In genomic region chr20:17628101-17628841, GRCh38 we compare ENCODE assay signal across 17 cellular contexts. TPM values are rescaled to one million over a fixed set of nuclear protein-coding genes. Genes with fewer than 3 reads are reported as not detected.
A peak's percentile ranks its signal among the peaks of the same experiment; 100 is the strongest.
DNase-seq lines count a peak whose midpoint lies in the region; ATAC-seq and TF ChIP-seq lines count a peak whose summit lies in the region.
"Had no signal": no experiment of that assay in that cellular context is flagged by ENCODE, and none has a peak within 500 bp of the region (broad histone marks: within the 10 kb centered on the region; RNA-seq: fewer than 3 reads in every experiment).

No MANE protein-coding gene starts in this region.

- no peak overlapping the region for H3K4me3 Mint-ChIP-seq in Caco-2 (ENCODE audit: unreplicated experiment)
- no peak overlapping the region for H3K4me3 Mint-ChIP-seq in T-helper 17 cell

- H3K27me3 Mint-ChIP-seq in Caco-2 (ENCODE audit: insufficient read depth, unreplicated experiment) (no peaks in the 10 kb centered on the region), T-helper 17 cell (no peaks in the 10 kb centered on the region)

- CTCF ChIA-PET in Caco-2 (lab: Charles Lee): interaction anchor here (0.5 kb wide), 1 partner anchor 20 kb away, joined by 3 read pairs; no protein-coding TSS in a partner anchor

- no CpG with 5 or more reads among the region's 18 CpGs for WGBS in neuronal stem cell (ENCODE audit: extremely low coverage in 2 of 2, insufficient read length in 2 of 2, insufficient replicate concordance in 1 of 2), 2 donors

- no peak overlapping the region for H2BK15ac ChIP-seq in neuronal stem cell (ENCODE audit: low read length)

- H3K4me1 Mint-ChIP-seq in Caco-2 (ENCODE audit: low read depth, unreplicated experiment) (no peaks in the 10 kb centered on the region), T-helper 17 cell (peaks cover 10% of the 10 kb centered on the region)

- H3K27me3 ChIP-seq in Caco-2 (replicated peaks; ENCODE audit: control insufficient read depth, insufficient read depth, low read length) (no peaks in the 10 kb centered on the region), neuronal stem cell (ENCODE audit: control insufficient read depth in 3 of 3, insufficient read depth in 3 of 3, low read depth in 1 of 3, low read length in 3 of 3) (no peaks in the 10 kb centered on the region)

- no TSS peak for BruUV-seq in Caco-2 (replicated peaks; lab: Mats Ljungman, UMichigan)

- H2AFZ ChIP-seq in neuronal stem cell (ENCODE audit: low read length): no peak overlapping the region

- no peak for TF ChIP-seq CTCF in Caco-2 (IDR thresholded peaks at IDR 0.05; ENCODE audit: insufficient read depth in 1 of 2, low read depth in 1 of 2, low read length in 1 of 2, severe bottlenecking in 1 of 2, unreplicated experiment in 1 of 2)

- H4K8ac ChIP-seq in neuronal stem cell (ENCODE audit: low read depth, low read length): no peak overlapping the region

- H3K27ac Mint-ChIP-seq in Caco-2 (ENCODE audit: unreplicated experiment) (peak overlapping the region; percentile 77), T-helper 17 cell (peak overlapping the region; percentile 78)

- H3K4me3 ChIP-seq in Caco-2 (ENCODE audit: low read depth, low read length): no peak overlapping the region
- no peak overlapping the region for H3K4me3 ChIP-seq in neuronal stem cell (ENCODE audit: low read length in 2 of 2)
- H3K4me3 ChIP-seq: prostate gland had no signal

- H3K18ac ChIP-seq in neuronal stem cell (ENCODE audit: low read length): peak overlapping the region; percentile 35

- ATAC-seq in T-helper 17 cell (no peak), left cardiac atrium (no peak), GM21447 (IDR thresholded peaks at IDR 0.05; ENCODE audit: unreplicated experiment) (no peak), HG03571 (IDR thresholded peaks at IDR 0.05; ENCODE audit: unreplicated experiment) (no peak), GM21390 (IDR thresholded peaks at IDR 0.05; ENCODE audit: unreplicated experiment) (no peak)
- ATAC-seq in activated CD4-positive, CD25-positive, alpha-beta regulatory T cell treated with anti-CD3 and anti-CD28 coated beads, Interleukin-2, amount 50 U/mL, for 24 hours: no peak

- POLR2A ChIA-PET in Caco-2 (lab: Charles Lee): no interaction called here

- intact Hi-C loops in Caco-2 (cut with micrococcal nuclease; ENCODE audit: unreplicated experiment): no loop called here
- intact Hi-C loops in left cardiac atrium (cut with DNase I): no loop called here

- H3K9ac ChIP-seq in neuronal stem cell (ENCODE audit: low read depth, low read length, poor library complexity): no peak overlapping the region
- H3K9ac ChIP-seq: SK-N-SH had no signal

- H3K36me3 Mint-ChIP-seq in Caco-2 (ENCODE audit: insufficient read depth, unreplicated experiment) (peaks cover 100% of the 10 kb centered on the region), T-helper 17 cell (ENCODE audit: low read depth) (peaks cover 9% of the 10 kb centered on the region)

- H4K91ac ChIP-seq in neuronal stem cell (ENCODE audit: low read depth, low read length, poor library complexity): no peak overlapping the region

- H3K4me1 ChIP-seq in Caco-2 (no peaks in the 10 kb centered on the region), neuronal stem cell (ENCODE audit: control insufficient read depth in 2 of 2, insufficient read depth in 1 of 2, low read depth in 1 of 2, low read length in 2 of 2) (peaks cover 0 to 3% of the 10 kb centered on the region in 2 donors)
- H3K4me1 ChIP-seq: prostate gland had no signal

- H3K27ac ChIP-seq in neuronal stem cell (replicated peaks; ENCODE audit: low read length): no peak overlapping the region
- H3K27ac ChIP-seq: C4-2B had no signal

- H3K9me3 ChIP-seq in Caco-2 (no peaks in the 10 kb centered on the region), T-helper 17 cell (ENCODE audit: control insufficient read depth, low read length, poor library complexity, severe bottlenecking) (no peaks in the 10 kb centered on the region), neuronal stem cell (replicated peaks in 1 of 2; ENCODE audit: control insufficient read depth in 2 of 2, insufficient read depth in 1 of 2, low read depth in 1 of 2, low read length in 2 of 2) (no peaks in the 10 kb centered on the region)
- H3K9me3 ChIP-seq: prostate gland, SK-N-SH had no signal

- H3K9me3 Mint-ChIP-seq in Caco-2 (ENCODE audit: unreplicated experiment): no peaks in the 10 kb centered on the region

- H2AK5ac ChIP-seq in neuronal stem cell (ENCODE audit: low read depth, low read length): no peak overlapping the region

- no peak overlapping the region for H3K23ac ChIP-seq in neuronal stem cell (ENCODE audit: low read depth, low read length, poor library complexity)

- peaks cover 30% of the 10 kb centered on the region for H3K36me3 ChIP-seq in Caco-2 (ENCODE audit: control insufficient read depth, insufficient read depth, low read length)
- H3K36me3 ChIP-seq in neuronal stem cell (replicated peaks in 1 of 2; ENCODE audit: control insufficient read depth in 2 of 2, insufficient read depth in 2 of 2, low read length in 2 of 2): peaks cover 25 to 32% of the 10 kb centered on the region in 2 donors

- H2BK5ac ChIP-seq in neuronal stem cell (ENCODE audit: low read length): no peak overlapping the region

- DNase-seq in Caco-2 (no peak), T-helper 17 cell (no peak), left cardiac atrium (peak; percentile 14), neuronal stem cell (ENCODE audit: low spot score) (no peak)
- DNase-seq: activated gamma-delta T cell treated with Interleukin-2 at 50 U/mL for 16 hours; effector CD4-positive, alpha-beta T cell; EL; NCI-H1436; NCI-H226; SK-N-SH; substantia nigra had no signal

- peaks cover 3% of the 10 kb centered on the region for H3K79me1 ChIP-seq in neuronal stem cell (ENCODE audit: low read depth, low read length)

- H2BK120ac ChIP-seq in neuronal stem cell (ENCODE audit: low read depth, low read length): peak overlapping the region; percentile 50

- no peak overlapping the region for H3K4me2 ChIP-seq in neuronal stem cell (ENCODE audit: insufficient read depth, low read length, poor library complexity, severe bottlenecking)
- H3K4me2 ChIP-seq: SK-N-SH had no signal

- no peak overlapping the region for H2BK12ac ChIP-seq in neuronal stem cell (ENCODE audit: low read length)

- no peak overlapping the region for H3K4ac ChIP-seq in neuronal stem cell (ENCODE audit: low read length)

- no peak overlapping the region for H3K14ac ChIP-seq in neuronal stem cell (ENCODE audit: low read length)

RNA-seq across cellular contexts. Expression of gene RRBP1, which starts 53.8 kb away (rescaled TPM):
- total RNA-seq in Caco-2 (2022) (665 and 758 TPM in 2 replicates), T-helper 17 cell (10 to 100 TPM; 31.4 to 37.8 TPM), left cardiac atrium (100 to 1,000 TPM in 1 of 2 donors, 10 to 100 TPM in 1; 68.6 to 127 TPM)
- polyA plus RNA-seq in neuronal stem cell (2013, experiment 1 of 2): 22.3 TPM
- 23.5 TPM for polyA plus RNA-seq in neuronal stem cell (2013, experiment 2 of 2)

RNA-seq across cellular contexts. Expression of gene DSTN, which starts 58.4 kb away (rescaled TPM):
- total RNA-seq in Caco-2 (2022) (313 and 318 TPM in 2 replicates), T-helper 17 cell (10 to 100 TPM; 41.4 to 46.5 TPM), left cardiac atrium (100 to 1,000 TPM; 547 to 572 TPM)
- polyA plus RNA-seq in neuronal stem cell (2013, experiment 1 of 2): 252 TPM
- polyA plus RNA-seq in neuronal stem cell (2013, experiment 2 of 2): 243 TPM
